Comparison of ENCODE assay signal across 13 cellular contexts in the genomic region with DNA sequence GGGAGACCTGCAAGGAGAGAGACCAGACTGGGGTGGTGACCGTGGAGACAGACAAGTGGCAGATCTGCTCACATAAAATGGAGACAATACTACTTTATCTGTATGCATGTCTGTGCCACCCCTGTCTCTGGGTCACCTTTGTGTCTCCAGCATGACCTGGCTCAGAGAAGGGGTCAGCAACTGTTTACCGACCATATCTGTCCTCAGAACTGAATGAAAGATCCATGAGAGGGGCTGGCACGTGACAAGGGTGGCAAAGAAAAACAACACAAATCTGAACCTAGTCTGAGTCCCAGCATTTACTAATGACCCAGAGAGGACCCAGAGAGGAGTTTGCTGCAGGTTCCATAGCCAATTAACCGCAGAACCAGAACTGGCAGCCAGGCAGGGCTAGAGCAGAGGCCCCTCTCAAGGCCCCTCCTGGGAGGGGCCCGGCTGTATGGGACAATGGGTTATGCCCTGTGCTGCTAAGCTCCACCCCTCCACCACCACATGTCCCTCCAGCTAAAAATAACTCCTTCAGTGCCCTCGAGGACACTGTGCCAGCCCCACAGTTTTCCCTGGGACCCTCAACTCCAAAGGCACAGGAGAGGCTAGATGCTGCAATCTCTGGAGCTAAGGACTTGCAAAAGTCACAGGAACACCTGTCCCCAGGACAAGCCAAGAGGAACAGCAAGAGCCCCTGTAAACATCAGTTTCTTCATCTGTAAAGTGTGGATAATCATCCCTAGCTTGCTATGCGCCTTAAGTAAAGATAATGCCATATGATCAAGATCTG. TPM values are rescaled to one million over a fixed set of nuclear protein-coding genes. Genes with fewer than 3 reads are reported as not detected.
A peak's percentile ranks its signal among the peaks of the same experiment; 100 is the strongest.
DNase-seq lines count a peak whose midpoint lies in the region; ATAC-seq, FAIRE-seq and TF ChIP-seq lines count a peak whose summit lies in the region.
"Had no signal": no experiment of that assay in that cellular context is flagged by ENCODE, and none has a peak within 500 bp of the region (broad histone marks: within the 10 kb centered on the region; RNA-seq: fewer than 3 reads in every experiment).

No MANE protein-coding gene starts in this region.

- no TSS peak for BruUV-seq in GM12878 (replicated peaks; lab: Mats Ljungman, UMichigan)

- H3K4me2 ChIP-seq in GM12878 (ENCODE audit: control insufficient read depth, insufficient read depth): peak overlapping the region; percentile 91

- TF ChIP-seq CTCF in GM12878 (IDR thresholded peaks at IDR 0.05 in 2 of 3, conservative IDR thresholded peaks at IDR 0.05 in 1 of 3; ENCODE audit: control insufficient read depth in 2 of 3, extremely low read depth in 1 of 3, insufficient read depth in 1 of 3, low read depth in 3 of 3, low read length in 3 of 3) (no peak), nephron progenitor cell (IDR thresholded peaks at IDR 0.05) (no peak)

- peak; percentile 26 for DNase-seq in NCI-H345 (lab: John Stamatoyannopoulos, UW)
- no peak for DNase-seq in NCI-H345 treated with DMSO at 0.1 percent for 48 hours (lab: John Stamatoyannopoulos, UW; ENCODE audit: unreplicated experiment)
- no peak for DNase-seq in MG63
- no peak for DNase-seq in GM12878 (ENCODE audit: low read depth, low spot score)
- DNase-seq in nephron progenitor cell: no peak
- no peak for DNase-seq in occipital lobe (lab: John Stamatoyannopoulos, UW)
- no peak for DNase-seq in activated CD8-positive, alpha-beta memory T cell treated with anti-CD3 and anti-CD28 coated beads, Interleukin-2, amount 50 U/mL, for 48 hours
- DNase-seq: dermis blood vessel endothelial cell had no signal

- SMC1A ChIA-PET in GM12878 (lab: Charles Lee; ENCODE audit: uncharacterized antibody, unreplicated experiment): interaction anchor here (0.8 to 2.5 kb wide), 5 partner anchors 11 to 447 kb away, joined by 3 to 15 read pairs (median 5); partner anchors contain the start of gene DYNLRB1

- H3K27me3 ChIP-seq in MG63 (no peaks in the 10 kb centered on the region), GM12878 (replicated peaks in 1 of 2; ENCODE audit: control insufficient read depth in 2 of 2, insufficient read depth in 2 of 2, low read length in 1 of 2) (no peaks in the 10 kb centered on the region)

- H3K9me3 ChIP-seq in MG63 (no peaks in the 10 kb centered on the region), GM12878 (replicated peaks; ENCODE audit: control insufficient read depth, insufficient read depth, low read length) (no peaks in the 10 kb centered on the region)

- no peak overlapping the region for H3K27ac Mint-ChIP-seq in nephron progenitor cell

- no peak overlapping the region for H2AFZ ChIP-seq in GM12878 (ENCODE audit: control insufficient read depth, low read depth, low read length)

- H3K4me1 ChIP-seq in GM12878 (ENCODE audit: control insufficient read depth, insufficient read depth, low read length): peaks cover 11% of the 10 kb centered on the region

- H3K27ac ChIP-seq in GM12878 (ENCODE audit: control insufficient read depth, insufficient read depth): peak overlapping the region; percentile 4; the same call in 1 of the 2 replicates

- no peak for TF ChIP-seq RAD21 in GM12878 (IDR thresholded peaks at IDR 0.05; ENCODE audit: insufficient read depth, low read depth, low read length)

- H3K9me3 Mint-ChIP-seq in nephron progenitor cell: no peaks in the 10 kb centered on the region

- H3K9ac ChIP-seq in GM12878 (ENCODE audit: control insufficient read depth, insufficient read depth, low read length): no peak overlapping the region; the same call in 1 of the 2 replicates

- H3K36me3 Mint-ChIP-seq in nephron progenitor cell (ENCODE audit: low read depth): peaks cover 13% of the 10 kb centered on the region

- RAD21 ChIA-PET in GM12878 (lab: Charles Lee; ENCODE audit: unreplicated experiment): interaction anchor here (1.2 to 4.8 kb wide), 3 partner anchors 12 to 65 kb away, joined by 3 to 21 read pairs (median 9); partner anchors contain the start of gene ITCH

- intact Hi-C loops in GM12878 (cut with micrococcal nuclease; ENCODE audit: unreplicated experiment): no loop called here

- no peak for TF ChIP-seq POLR2A in GM12878 (IDR thresholded peaks at IDR 0.05; ENCODE audit: low read depth, low read length)

- CTCF ChIA-PET in GM12878 (lab: Yijun Ruan, JAX): interaction anchor here (0.9 to 5.8 kb wide), 5 partner anchors 11 to 471 kb away, joined by 3 to 40 read pairs (median 5); partner anchors contain the start of gene ITCH

- H3K4me3 Mint-ChIP-seq in nephron progenitor cell: peak overlapping the region; percentile 88

- H3K36me3 ChIP-seq in MG63: peaks cover 32% of the 10 kb centered on the region
- no peaks in the 10 kb centered on the region; a peak in 1 of 4 replicates for H3K36me3 ChIP-seq in GM12878 (ENCODE audit: control insufficient read depth in 2 of 2, insufficient read depth in 2 of 2, low read length in 1 of 2)

- POLR2A ChIA-PET in GM12878 (lab: Charles Lee): interaction anchor here (0.5 to 4.7 kb wide), 3 partner anchors 215 to 419 kb away, joined by 4 to 21 read pairs (median 5); partner anchors contain the start of gene DYNLRB1

- TF ChIP-seq EP300 in GM12878 (IDR thresholded peaks at IDR 0.05; ENCODE audit: borderline replicate concordance in 1 of 2, control insufficient read depth in 1 of 2, low read depth in 2 of 2, low read length in 2 of 2): no peak

- no peak for FAIRE-seq in GM12878 (lab: Jason Lieb, UNC)
- FAIRE-seq: TTC549 had no signal

- peak; percentile 7; the same call in 2 of the 3 replicates for ATAC-seq in GM12878
- ATAC-seq in GM19455 (IDR thresholded peaks at IDR 0.05; ENCODE audit: unreplicated experiment): no peak

- H3K4me3 ChIP-seq in MG63: peak overlapping the region; percentile 92; the same call in 1 of the 2 replicates
- peak overlapping the region; percentile 95; the same call in 1 of the 2 replicates for H3K4me3 ChIP-seq in GM12878

- in situ Hi-C loops in GM12878 (cut with MboI): no loop called here

- no peaks in the 10 kb centered on the region for H3K27me3 Mint-ChIP-seq in nephron progenitor cell (ENCODE audit: low read depth, poor library complexity)

- whole genome bisulfite sequencing in GM12878 (ENCODE audit: insufficient coverage, insufficient replicate concordance, low lambda C conversion rate, missing lambda C conversion rate): 74% methylated on average over 7 of the region's 7 CpGs

- peaks cover 48% of the 10 kb centered on the region for H3K79me2 ChIP-seq in GM12878 (ENCODE audit: control insufficient read depth, insufficient read depth, low read length)

- H4K20me1 ChIP-seq in GM12878 (ENCODE audit: control insufficient read depth, insufficient read depth): no peaks in the 10 kb centered on the region

- H3K4me1 Mint-ChIP-seq in nephron progenitor cell: peaks cover 22% of the 10 kb centered on the region

TF ChIP-seq in GM12878, 131 proteins besides CTCF, POLR2A, EP300 and RAD21 (continues in another document):
- no peak for TF ChIP-seq RELB (IDR thresholded peaks at IDR 0.05; ENCODE audit: low read depth)

RNA-seq across cellular contexts. Expression of gene AHCY, which starts 2.2 kb away (rescaled TPM):
- total RNA-seq in MG63 (2014; rRNA removed; shearing (Covaris generic); ENCODE audit: low replicate concordance): 151 and 216 TPM in 2 replicates
- 60.9 and 62.0 TPM in 2 replicates for total RNA-seq in GM12878 (2013; cell fraction: nucleolus; rRNA removed)
- 192 and 198 TPM in 2 replicates for total RNA-seq in GM12878 (2014; rRNA removed)
- 151 and 163 TPM in 2 replicates for total RNA-seq in GM12878 (2014; rRNA removed; fragmentation: Illumina TruSeq; extraction: Trizol)
- 223 and 233 TPM in 2 replicates for total RNA-seq in GM12878 (2021)
- polyA plus RNA-seq in GM12878 (2011; ENCODE audit: low read depth): 80.9 TPM
- polyA plus RNA-seq in GM12878 (2011; rRNA removed): 128 and 208 TPM in 2 replicates
- polyA plus RNA-seq in GM12878 (2011; cell fraction: cytosol; rRNA removed): 296 and 341 TPM in 2 replicates
- polyA plus RNA-seq in GM12878 (2011; cell fraction: nucleus; rRNA removed): 234 and 261 TPM in 2 replicates
- 101 and 138 TPM in 2 replicates for polyA plus RNA-seq in GM12878 (2012)
- 138 and 204 TPM in 2 replicates for polyA plus RNA-seq in GM12878 (2014; fragmentation: Illumina TruSeq; extraction: Trizol)
- polyA plus RNA-seq in GM12878 (2014; fragmentation: Nextera tagmentation; extraction: Ambion mirVana): 100 to 1,000 TPM in 1 of 2 experiments, 10 to 100 TPM in 1; 84.9 to 116 TPM
- 218 and 247 TPM in 2 replicates for polyA plus RNA-seq in GM12878 (2014; rRNA removed)
- 100 to 1,000 TPM; 129 to 134 TPM for polyA plus RNA-seq in GM12878 (2016; fragmentation: Nextera tagmentation; extraction: Ambion mirVana)
- 414 and 519 TPM in 2 replicates for polyA minus RNA-seq in GM12878 (2011; rRNA and poly(A)+ RNA removed)
- 123 and 129 TPM in 2 replicates for polyA minus RNA-seq in GM12878 (2011; cell fraction: cytosol; rRNA and poly(A)+ RNA removed)
- polyA minus RNA-seq in GM12878 (2011; cell fraction: nucleus; rRNA and poly(A)+ RNA removed): 62.9 and 114 TPM in 2 replicates
- total RNA-seq in occipital lobe: 42.9 TPM

RNA-seq across cellular contexts. Expression of gene ASIP, which starts 59.8 kb away (rescaled TPM):
- not detected in 2 replicates for total RNA-seq in MG63 (2014; rRNA removed; shearing (Covaris generic); ENCODE audit: low replicate concordance)
- total RNA-seq in GM12878 (2013; cell fraction: nucleolus; rRNA removed): not detected in 2 replicates
- total RNA-seq in GM12878 (2014; rRNA removed) (not detected in 2 replicates), GM12878 (2014; rRNA removed; fragmentation: Illumina TruSeq; extraction: Trizol) (not detected in 2 replicates), GM12878 (2021) (not detected in 2 replicates), occipital lobe (not detected)
- polyA plus RNA-seq in GM12878 (2011; ENCODE audit: low read depth): not detected
- polyA plus RNA-seq in GM12878 (2011; rRNA removed) (not detected in 2 replicates), GM12878 (2014; fragmentation: Illumina TruSeq; extraction: Trizol) (not detected in 2 replicates), GM12878 (2014; fragmentation: Nextera tagmentation; extraction: Ambion mirVana) (not detected), GM12878 (2014; rRNA removed) (0.29 TPM in 1 of 2 replicates, not detected in the other), GM12878 (2016; fragmentation: Nextera tagmentation; extraction: Ambion mirVana) (not detected)
- not detected in 2 replicates for polyA plus RNA-seq in GM12878 (2011; cell fraction: cytosol; rRNA removed)
- polyA plus RNA-seq in GM12878 (2011; cell fraction: nucleus; rRNA removed): not detected in 2 replicates
- not detected in 2 replicates for polyA plus RNA-seq in GM12878 (2012)
- polyA minus RNA-seq in GM12878 (2011; rRNA and poly(A)+ RNA removed): not detected in 2 replicates
- not detected in 2 replicates for polyA minus RNA-seq in GM12878 (2011; cell fraction: cytosol; rRNA and poly(A)+ RNA removed)
- not detected in 2 replicates for polyA minus RNA-seq in GM12878 (2011; cell fraction: nucleus; rRNA and poly(A)+ RNA removed)
- total RNA-seq: dermis blood vessel endothelial cell, HT-29, mucosa of gallbladder had no signal
- polyA plus RNA-seq: AG04450 had no signal
